Comparison of ENCODE assay signal across 21 cellular contexts in the genomic region with DNA sequence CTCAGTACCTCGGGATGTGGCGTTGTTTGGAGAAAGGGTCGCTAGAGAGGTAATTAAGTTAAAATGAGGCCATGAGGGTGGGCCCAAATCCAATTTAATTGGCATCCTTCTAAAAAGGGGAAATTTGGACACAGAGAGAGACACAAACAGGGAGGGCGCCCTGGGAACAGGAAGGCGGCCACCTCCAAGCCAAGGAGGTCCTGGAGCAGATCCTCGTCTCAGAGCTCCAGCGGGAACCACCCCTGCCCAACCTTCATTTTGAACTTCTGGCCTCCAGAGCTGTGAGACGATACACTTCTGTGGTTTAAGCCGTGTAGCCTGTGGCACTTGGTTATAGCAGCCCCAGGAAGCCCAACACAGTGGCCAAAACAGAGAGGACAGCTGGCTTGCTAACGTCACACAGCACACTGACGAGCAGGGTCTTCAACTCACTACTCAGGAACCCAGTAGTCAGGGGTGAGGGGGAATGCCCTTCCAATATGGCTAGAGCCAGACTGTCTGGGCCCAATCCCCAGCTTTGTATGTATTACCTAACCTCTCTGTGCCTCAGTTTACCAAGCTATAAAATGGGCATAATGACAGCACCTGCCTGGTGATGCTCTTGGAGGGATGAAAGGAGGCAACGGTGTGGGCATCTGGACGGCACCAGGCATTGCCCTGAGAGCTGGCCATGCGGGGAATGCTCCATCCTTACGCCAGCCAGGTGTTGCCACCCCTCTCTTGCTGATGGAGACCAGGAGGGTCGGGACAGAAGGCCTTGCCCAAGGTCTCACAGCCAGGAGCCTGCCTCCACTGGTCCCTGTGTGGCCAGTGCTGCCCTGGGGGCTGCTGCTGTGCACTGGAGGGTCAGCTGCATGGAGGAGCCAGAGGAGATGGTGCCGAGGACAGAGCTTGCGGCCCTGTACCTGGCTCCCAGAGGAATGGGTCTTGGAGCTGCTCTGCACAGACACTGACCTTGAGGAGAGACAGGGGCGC. TPM values are rescaled to one million over a fixed set of nuclear protein-coding genes. Genes with fewer than 3 reads are reported as not detected.
"Had no signal": no experiment of that assay in that cellular context is flagged by ENCODE, and none has a peak within 500 bp of the region (broad histone marks: within the 10 kb centered on the region; RNA-seq: fewer than 3 reads in every experiment).

No MANE protein-coding gene starts in this region.

- ATAC-seq: activated CD8-positive, alpha-beta T cell treated with anti-CD3 and anti-CD28 coated beads for 36 hours; activated T-cell treated with anti-CD3 and anti-CD28 coated beads, Interleukin-2, amount 50 U/mL, for 4 hours; natural killer cell treated with Interleukin-12 subunit alpha and Interleukin-12 subunit beta and Interleukin-15 and Interleukin-18, amount 100 ng/mL, for 72 hours; SK-N-SH treated with all-trans-retinoic acid at 6 μM for 48 hours; stimulated activated memory B cell treated with anti-CD40 and anti-IgM and Interleukin-4, amounts not matched to agents 10 μg/mL and 1 μg/mL and 100 μg/mL, for 72 hours had no signal

- H3K27ac ChIP-seq: adrenal gland, esophagus squamous epithelium had no signal

- H3K27ac Mint-ChIP-seq: activated CD8-positive, alpha-beta T cell treated with anti-CD3 and anti-CD28 coated beads for 36 hours; dendritic cell treated with granulocyte-macrophage colony-stimulating factor and Interleukin-4, amounts not matched to agents 40 ng/mL and 50 ng/mL, for 4 days; mesothelial cell of epicardium; natural killer cell treated with Interleukin-12 subunit alpha and Interleukin-12 subunit beta and Interleukin-15 and Interleukin-18, amount 100 ng/mL, for 72 hours; stimulated activated memory B cell treated with anti-CD40 and anti-IgM and Interleukin-4, amounts not matched to agents 10 μg/mL and 1 μg/mL and 100 μg/mL, for 72 hours had no signal

- H3K9me3 Mint-ChIP-seq: natural killer cell treated with Interleukin-12 subunit alpha and Interleukin-12 subunit beta and Interleukin-15 and Interleukin-18, amount 100 ng/mL, for 72 hours had no signal

- DNase-seq: activated CD4-positive, alpha-beta T cell treated with anti-CD3 and anti-CD28 coated beads for 48 hours; activated CD4-positive, CD25-positive, alpha-beta regulatory T cell; activated CD8-positive, alpha-beta T cell treated with anti-CD3 and anti-CD28 coated beads for 36 hours; activated naive CD4-positive, alpha-beta T cell treated with anti-CD3 and anti-CD28 coated beads, Interleukin-2, amount 10 ng/mL, durations not matched to agents 7 days and 5 days; activated T-cell treated with anti-CD3 and anti-CD28 coated beads, Interleukin-2, amount 50 U/mL, for 4 hours; adrenal gland; effector CD8-positive, alpha-beta T cell; esophagus squamous epithelium; stimulated activated CD4-positive, alpha-beta T cell treated with anti-CD3 and anti-CD28 coated beads, Interleukin-4, amount 100 ng/mL, for 4 hours; T-helper 1 cell; T1000 had no signal

- H3K4me3 Mint-ChIP-seq: activated CD8-positive, alpha-beta T cell treated with anti-CD3 and anti-CD28 coated beads for 36 hours; activated naive CD4-positive, alpha-beta T cell treated with anti-CD3 and anti-CD28 coated beads, Interleukin-2, amount 10 ng/mL, durations not matched to agents 7 days and 5 days; activated T-cell treated with anti-CD3 and anti-CD28 coated beads, Interleukin-2, amount 50 U/mL, for 4 hours; dendritic cell treated with granulocyte-macrophage colony-stimulating factor and Interleukin-4, amounts not matched to agents 40 ng/mL and 50 ng/mL, for 4 days; mesothelial cell of epicardium; natural killer cell treated with Interleukin-12 subunit alpha and Interleukin-12 subunit beta and Interleukin-15 and Interleukin-18, amount 100 ng/mL, for 72 hours; stimulated activated memory B cell treated with anti-CD40 and anti-IgM and Interleukin-4, amounts not matched to agents 10 μg/mL and 1 μg/mL and 100 μg/mL, for 72 hours had no signal

- H3K4me2 ChIP-seq: smooth muscle cell had no signal

- H3K36me3 ChIP-seq: adrenal gland, esophagus squamous epithelium had no signal

- H3K36me3 Mint-ChIP-seq: activated naive CD4-positive, alpha-beta T cell treated with anti-CD3 and anti-CD28 coated beads, Interleukin-2, amount 10 ng/mL, durations not matched to agents 7 days and 5 days; mesothelial cell of epicardium; stimulated activated memory B cell treated with anti-CD40 and anti-IgM and Interleukin-4, amounts not matched to agents 10 μg/mL and 1 μg/mL and 100 μg/mL, for 72 hours had no signal

- FAIRE-seq: bronchial epithelial cell had no signal

- H3K4me1 ChIP-seq: adrenal gland had no signal

- H3K4me1 Mint-ChIP-seq: stimulated activated memory B cell treated with anti-CD40 and anti-IgM and Interleukin-4, amounts not matched to agents 10 μg/mL and 1 μg/mL and 100 μg/mL, for 72 hours had no signal

- H3K9me3 ChIP-seq: adrenal gland had no signal

- H3K4me3 ChIP-seq: adrenal gland, esophagus squamous epithelium, lung, smooth muscle cell had no signal

RNA-seq across cellular contexts. Expression of a gene that starts 53.3 kb away (rescaled TPM):
- total RNA-seq: activated CD8-positive, alpha-beta T cell treated with anti-CD3 and anti-CD28 coated beads for 36 hours; activated T-cell treated with anti-CD3 and anti-CD28 coated beads, Interleukin-2, amount 50 U/mL, for 4 hours; adrenal gland; bronchial epithelial cell; cerebellum; esophagus squamous epithelium; lung; mesothelial cell of epicardium; natural killer cell treated with Interleukin-12 subunit alpha and Interleukin-12 subunit beta and Interleukin-15 and Interleukin-18, amount 100 ng/mL, for 72 hours; smooth muscle cell; urinary bladder had no signal
- polyA plus RNA-seq: adrenal gland, lung, smooth muscle cell had no signal
